In the genomic region with DNA sequence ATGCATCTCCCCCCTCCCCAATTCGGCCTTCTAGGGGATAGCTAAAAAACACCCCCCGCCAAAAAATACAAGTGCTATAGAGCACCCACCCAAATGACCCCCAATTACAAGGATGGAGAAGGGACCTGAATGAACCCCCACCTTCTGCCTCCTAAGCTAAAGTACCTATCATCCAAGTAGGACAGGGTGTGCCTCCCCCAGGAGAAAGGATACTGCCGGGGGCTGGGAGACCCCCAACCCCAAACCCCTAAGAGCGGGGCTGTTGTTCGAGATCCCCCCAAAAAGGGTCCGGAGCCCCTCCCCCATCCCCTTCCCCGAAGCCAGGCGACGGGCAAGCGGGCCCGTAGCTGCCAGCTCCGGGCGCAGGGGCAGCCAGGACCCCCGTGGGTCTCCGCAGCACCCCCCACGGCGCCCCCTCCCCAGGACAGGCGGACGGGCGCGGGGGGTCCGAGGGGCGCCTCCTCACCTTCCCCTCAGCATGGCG, we compare ENCODE assay signal across 8 cellular contexts. TPM values are rescaled to one million over a fixed set of nuclear protein-coding genes. Genes with fewer than 3 reads are reported as not detected.
DNase-seq lines count a peak whose midpoint lies in the region; ATAC-seq, FAIRE-seq and TF ChIP-seq lines count a peak whose summit lies in the region.

No MANE protein-coding gene starts in this region.

- peaks cover 42% of the 10 kb centered on the region for H3K4me1 Mint-ChIP-seq in T-helper 1 cell treated with Interleukin-12 subunit alpha and Interleukin-12 subunit beta and Interleukin-4 antibody, amounts not matched to agents 30 μg/mL and 1 μg/mL, for 36 hours (ENCODE audit: low read depth)

- no peak overlapping the region for H2AFZ ChIP-seq in keratinocyte (ENCODE audit: control insufficient read depth, low read length)

- peak overlapping the region; percentile 87 to 94 (median 89) for H3K4me3 ChIP-seq in keratinocyte (ENCODE audit: control insufficient read depth in 2 of 3, extremely low read depth in 1 of 3, insufficient read depth in 2 of 3, low read depth in 1 of 3, low read length in 3 of 3)

- peaks cover 42% of the 10 kb centered on the region for H3K79me2 ChIP-seq in keratinocyte (ENCODE audit: control insufficient read depth, insufficient read depth, low read length)

- H3K4me1 ChIP-seq in keratinocyte (ENCODE audit: control insufficient read depth, extremely low read depth, insufficient read depth, low read length) = peaks cover 42% of the 10 kb centered on the region

- DNase-seq in T-helper 1 cell = no peak
- no peak for DNase-seq in activated naive CD4-positive, alpha-beta T cell treated with anti-CD3 and anti-CD28 coated beads, Interleukin-2, amount 50 U/mL, for 72 hours (ENCODE audit: low spot score in 2 of 2)
- no peak for DNase-seq in keratinocyte (ENCODE audit: low read depth, low spot score)
- peak in 7 of 49 donors; percentile 40 to 88 (median 59) for DNase-seq in substantia nigra (lab: John Stamatoyannopoulos, UW)
- DNase-seq in GM12892 (ENCODE audit: insufficient read length) = no peak
- no peak for DNase-seq in GM13977 (ENCODE audit: low spot score)
- DNase-seq in H4 (ENCODE audit: low spot score) = no peak

- H3K27ac ChIP-seq in keratinocyte (ENCODE audit: control insufficient read depth, insufficient read depth, low read length) (peak overlapping the region; percentile 99), substantia nigra (ENCODE audit: low read depth, low read length, poor library complexity, severe bottlenecking) (peak overlapping the region; percentile 100)

- no peaks in the 10 kb centered on the region for H3K27me3 ChIP-seq in keratinocyte (ENCODE audit: control insufficient read depth, extremely low read depth, insufficient read depth, low read length)

- H3K4me3 Mint-ChIP-seq in T-helper 1 cell treated with Interleukin-12 subunit alpha and Interleukin-12 subunit beta and Interleukin-4 antibody, amounts not matched to agents 30 μg/mL and 1 μg/mL, for 36 hours = peak overlapping the region; percentile 98

- no peaks in the 10 kb centered on the region for H4K20me1 ChIP-seq in keratinocyte (ENCODE audit: control insufficient read depth, extremely low read depth, insufficient read depth, low read length)

- H3K9ac ChIP-seq in keratinocyte (ENCODE audit: control insufficient read depth, extremely low read depth, insufficient read depth, low read length) = peak overlapping the region; percentile 99

- no peak for TF ChIP-seq POLR2A in GM12892 (IDR thresholded peaks at IDR 0.05; ENCODE audit: low read depth, low read length)

- TF ChIP-seq CTCF in keratinocyte (optimal IDR thresholded peaks at IDR 0.05 in 1 of 3, IDR thresholded peaks at IDR 0.05 in 1 of 3, conservative IDR thresholded peaks at IDR 0.05 in 1 of 3; ENCODE audit: extremely low read depth in 1 of 3, insufficient read depth in 2 of 3, low read length in 3 of 3) (no peak), GM13977 (IDR thresholded peaks at IDR 0.05; ENCODE audit: extremely low read depth, insufficient read depth, missing control alignments) (no peak)

- H3K27ac Mint-ChIP-seq in T-helper 1 cell treated with Interleukin-12 subunit alpha and Interleukin-12 subunit beta and Interleukin-4 antibody, amounts not matched to agents 30 μg/mL and 1 μg/mL, for 36 hours = peak overlapping the region; percentile 100
- peak overlapping the region; percentile 98 to 100 for H3K27ac Mint-ChIP-seq in activated naive CD4-positive, alpha-beta T cell treated with anti-CD3 and anti-CD28 coated beads, Interleukin-2, amount 50 U/mL, for 72 hours

- H3K27me3 Mint-ChIP-seq in T-helper 1 cell treated with Interleukin-12 subunit alpha and Interleukin-12 subunit beta and Interleukin-4 antibody, amounts not matched to agents 30 μg/mL and 1 μg/mL, for 36 hours (ENCODE audit: low read depth) = no peaks in the 10 kb centered on the region

- ATAC-seq in activated naive CD4-positive, alpha-beta T cell treated with anti-CD3 and anti-CD28 coated beads, Interleukin-2, amount 50 U/mL, for 72 hours = no peak

- FAIRE-seq in keratinocyte (lab: Jason Lieb, UNC) = no peak
- FAIRE-seq in GM12892 (lab: Jason Lieb, UNC) = no peak

- peaks cover 4 to 20% of the 10 kb centered on the region in 2 experiments for H3K36me3 ChIP-seq in keratinocyte (ENCODE audit: control insufficient read depth in 2 of 2, extremely low read depth in 1 of 2, insufficient read depth in 2 of 2, low read length in 2 of 2)

- dilution Hi-C loops in keratinocyte (cut with MboI; ENCODE audit: extremely low pct_ligation_motif_present, low sequenced_read_pairs) = no loop called here

- H3K9me3 Mint-ChIP-seq in T-helper 1 cell treated with Interleukin-12 subunit alpha and Interleukin-12 subunit beta and Interleukin-4 antibody, amounts not matched to agents 30 μg/mL and 1 μg/mL, for 36 hours = no peaks in the 10 kb centered on the region
- H3K9me3 Mint-ChIP-seq in activated naive CD4-positive, alpha-beta T cell treated with anti-CD3 and anti-CD28 coated beads, Interleukin-2, amount 50 U/mL, for 72 hours = no peaks in the 10 kb centered on the region

- in situ Hi-C loops in GM13977 (cut with MboI; ENCODE audit: low pct_unique_long_range_greater_than_20kb, low sequenced_read_pairs, unreplicated experiment) = no loop called here

- peak overlapping the region; percentile 94 for H3K4me2 ChIP-seq in keratinocyte (ENCODE audit: control insufficient read depth, extremely low read depth, insufficient read depth, low read depth, low read length)

- H3K36me3 Mint-ChIP-seq in T-helper 1 cell treated with Interleukin-12 subunit alpha and Interleukin-12 subunit beta and Interleukin-4 antibody, amounts not matched to agents 30 μg/mL and 1 μg/mL, for 36 hours (ENCODE audit: low read depth) = peaks cover 31% of the 10 kb centered on the region
- H3K36me3 Mint-ChIP-seq in activated naive CD4-positive, alpha-beta T cell treated with anti-CD3 and anti-CD28 coated beads, Interleukin-2, amount 50 U/mL, for 72 hours = peaks cover 46 to 58% of the 10 kb centered on the region in 2 donors

- no peaks in the 10 kb centered on the region for H3K9me1 ChIP-seq in keratinocyte (ENCODE audit: control insufficient read depth, extremely low read depth, insufficient read depth, low read length)

- no peaks in the 10 kb centered on the region for H3K9me3 ChIP-seq in keratinocyte (ENCODE audit: control insufficient read depth, low read depth, low read length)

RNA-seq across cellular contexts. Expression of a gene that starts 1.9 kb away (rescaled TPM):
- total RNA-seq in activated naive CD4-positive, alpha-beta T cell treated with anti-CD3 and anti-CD28 coated beads, Interleukin-2, amount 50 U/mL, for 72 hours = 100 to 1,000 TPM in 1 of 2 donors, 10 to 100 TPM in 1; 49.8 to 112 TPM
- 2.9 to 12.6 TPM (median 5.6 TPM) in 3 replicates for polyA plus RNA-seq in keratinocyte
- 14.6 TPM for polyA plus RNA-seq in keratinocyte (2011; ENCODE audit: low read depth)
- polyA plus RNA-seq in keratinocyte (2011; cell fraction: cytosol; rRNA removed) = 5.8 and 6.6 TPM in 2 replicates
- polyA plus RNA-seq in keratinocyte (2011; cell fraction: nucleus; rRNA removed) = 21.0 and 21.7 TPM in 2 replicates
- polyA plus RNA-seq in keratinocyte (2012; ENCODE audit: low replicate concordance) = 11.7 and 33.6 TPM in 2 replicates
- polyA minus RNA-seq in keratinocyte = 4.5 to 37.4 TPM (median 8.4 TPM) in 3 replicates
- 13.8 TPM for polyA minus RNA-seq in keratinocyte (2011; cell fraction: cytosol; rRNA and poly(A)+ RNA removed)
- 13.6 and 27.9 TPM in 2 replicates for polyA minus RNA-seq in keratinocyte (2011; cell fraction: nucleus; rRNA and poly(A)+ RNA removed)
- 26.0 TPM for polyA plus RNA-seq in GM12892 (2012; ENCODE audit: missing spikeins)
- total RNA-seq in H4 (2014; rRNA removed; shearing (Covaris generic)) = 6.3 and 7.6 TPM in 2 replicates

RNA-seq across cellular contexts. Expression of a gene that starts 18.9 kb away (rescaled TPM):
- total RNA-seq in activated naive CD4-positive, alpha-beta T cell treated with anti-CD3 and anti-CD28 coated beads, Interleukin-2, amount 50 U/mL, for 72 hours = 100 to 1,000 TPM; 121 to 178 TPM
- polyA plus RNA-seq in keratinocyte = 58.7 to 107 TPM (median 102 TPM) in 3 replicates
- polyA plus RNA-seq in keratinocyte (2011; ENCODE audit: low read depth) = 22.6 TPM
- 78.1 and 80.2 TPM in 2 replicates for polyA plus RNA-seq in keratinocyte (2011; cell fraction: cytosol; rRNA removed)
- polyA plus RNA-seq in keratinocyte (2011; cell fraction: nucleus; rRNA removed) = 51.1 and 61.4 TPM in 2 replicates
- 47.7 and 86.4 TPM in 2 replicates for polyA plus RNA-seq in keratinocyte (2012; ENCODE audit: low replicate concordance)
- 41.4 to 55.0 TPM (median 42.4 TPM) in 3 replicates for polyA minus RNA-seq in keratinocyte
- polyA minus RNA-seq in keratinocyte (2011; cell fraction: cytosol; rRNA and poly(A)+ RNA removed) = 32.4 TPM
- polyA minus RNA-seq in keratinocyte (2011; cell fraction: nucleus; rRNA and poly(A)+ RNA removed) = 11.6 and 20.2 TPM in 2 replicates
- polyA plus RNA-seq in GM12892 (2012; ENCODE audit: missing spikeins) = 109 TPM
- 362 and 397 TPM in 2 replicates for total RNA-seq in H4 (2014; rRNA removed; shearing (Covaris generic))
